2 cellular contexts compared by ENCODE assay signal in genomic region chr4:42404001-42404400, GRCh38.
TF ChIP-seq lines count a peak whose summit lies in the region.

No MANE protein-coding gene starts in this region.

TF ChIP-seq in GM23338, 12 proteins besides CTCF, POLR2A, EP300 and RAD21 (continued from another document):
- TF ChIP-seq, protein P1, sequence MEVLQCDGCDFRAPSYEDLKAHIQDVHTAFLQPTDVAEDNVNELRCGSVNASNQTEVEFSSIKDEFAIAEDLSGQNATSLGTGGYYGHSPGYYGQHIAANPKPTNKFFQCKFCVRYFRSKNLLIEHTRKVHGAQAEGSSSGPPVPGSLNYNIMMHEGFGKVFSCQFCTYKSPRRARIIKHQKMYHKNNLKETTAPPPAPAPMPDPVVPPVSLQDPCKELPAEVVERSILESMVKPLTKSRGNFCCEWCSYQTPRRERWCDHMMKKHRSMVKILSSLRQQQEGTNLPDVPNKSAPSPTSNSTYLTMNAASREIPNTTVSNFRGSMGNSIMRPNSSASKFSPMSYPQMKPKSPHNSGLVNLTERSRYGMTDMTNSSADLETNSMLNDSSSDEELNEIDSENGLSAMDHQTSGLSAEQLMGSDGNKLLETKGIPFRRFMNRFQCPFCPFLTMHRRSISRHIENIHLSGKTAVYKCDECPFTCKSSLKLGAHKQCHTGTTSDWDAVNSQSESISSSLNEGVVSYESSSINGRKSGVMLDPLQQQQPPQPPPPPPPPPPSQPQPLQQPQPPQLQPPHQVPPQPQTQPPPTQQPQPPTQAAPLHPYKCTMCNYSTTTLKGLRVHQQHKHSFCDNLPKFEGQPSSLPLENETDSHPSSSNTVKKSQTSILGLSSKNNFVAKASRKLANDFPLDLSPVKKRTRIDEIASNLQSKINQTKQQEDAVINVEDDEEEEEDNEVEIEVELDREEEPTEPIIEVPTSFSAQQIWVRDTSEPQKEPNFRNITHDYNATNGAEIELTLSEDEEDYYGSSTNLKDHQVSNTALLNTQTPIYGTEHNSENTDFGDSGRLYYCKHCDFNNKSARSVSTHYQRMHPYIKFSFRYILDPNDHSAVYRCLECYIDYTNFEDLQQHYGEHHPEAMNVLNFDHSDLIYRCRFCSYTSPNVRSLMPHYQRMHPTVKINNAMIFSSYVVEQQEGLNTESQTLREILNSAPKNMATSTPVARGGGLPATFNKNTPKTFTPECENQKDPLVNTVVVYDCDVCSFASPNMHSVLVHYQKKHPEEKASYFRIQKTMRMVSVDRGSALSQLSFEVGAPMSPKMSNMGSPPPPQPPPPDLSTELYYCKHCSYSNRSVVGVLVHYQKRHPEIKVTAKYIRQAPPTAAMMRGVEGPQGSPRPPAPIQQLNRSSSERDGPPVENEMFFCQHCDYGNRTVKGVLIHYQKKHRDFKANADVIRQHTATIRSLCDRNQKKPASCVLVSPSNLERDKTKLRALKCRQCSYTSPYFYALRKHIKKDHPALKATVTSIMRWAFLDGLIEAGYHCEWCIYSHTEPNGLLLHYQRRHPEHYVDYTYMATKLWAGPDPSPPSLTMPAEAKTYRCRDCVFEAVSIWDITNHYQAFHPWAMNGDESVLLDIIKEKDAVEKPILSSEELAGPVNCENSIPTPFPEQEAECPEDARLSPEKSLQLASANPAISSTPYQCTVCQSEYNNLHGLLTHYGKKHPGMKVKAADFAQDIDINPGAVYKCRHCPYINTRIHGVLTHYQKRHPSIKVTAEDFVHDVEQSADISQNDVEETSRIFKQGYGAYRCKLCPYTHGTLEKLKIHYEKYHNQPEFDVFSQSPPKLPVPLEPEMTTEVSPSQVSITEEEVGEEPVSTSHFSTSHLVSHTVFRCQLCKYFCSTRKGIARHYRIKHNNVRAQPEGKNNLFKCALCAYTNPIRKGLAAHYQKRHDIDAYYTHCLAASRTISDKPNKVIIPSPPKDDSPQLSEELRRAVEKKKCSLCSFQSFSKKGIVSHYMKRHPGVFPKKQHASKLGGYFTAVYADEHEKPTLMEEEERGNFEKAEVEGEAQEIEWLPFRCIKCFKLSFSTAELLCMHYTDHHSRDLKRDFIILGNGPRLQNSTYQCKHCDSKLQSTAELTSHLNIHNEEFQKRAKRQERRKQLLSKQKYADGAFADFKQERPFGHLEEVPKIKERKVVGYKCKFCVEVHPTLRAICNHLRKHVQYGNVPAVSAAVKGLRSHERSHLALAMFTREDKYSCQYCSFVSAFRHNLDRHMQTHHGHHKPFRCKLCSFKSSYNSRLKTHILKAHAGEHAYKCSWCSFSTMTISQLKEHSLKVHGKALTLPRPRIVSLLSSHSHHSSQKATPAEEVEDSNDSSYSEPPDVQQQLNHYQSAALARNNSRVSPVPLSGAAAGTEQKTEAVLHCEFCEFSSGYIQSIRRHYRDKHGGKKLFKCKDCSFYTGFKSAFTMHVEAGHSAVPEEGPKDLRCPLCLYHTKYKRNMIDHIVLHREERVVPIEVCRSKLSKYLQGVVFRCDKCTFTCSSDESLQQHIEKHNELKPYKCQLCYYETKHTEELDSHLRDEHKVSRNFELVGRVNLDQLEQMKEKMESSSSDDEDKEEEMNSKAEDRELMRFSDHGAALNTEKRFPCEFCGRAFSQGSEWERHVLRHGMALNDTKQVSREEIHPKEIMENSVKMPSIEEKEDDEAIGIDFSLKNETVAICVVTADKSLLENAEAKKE (CRISPR knock-in tag; IDR thresholded peaks at IDR 0.05): no peak
- TF ChIP-seq CREB1 (CRISPR knock-in tag; IDR thresholded peaks at IDR 0.05; ENCODE audit: low read depth) (no peak), ZNF331 (CRISPR knock-in tag; IDR thresholded peaks at IDR 0.05; ENCODE audit: low read depth) (no peak), EZH2phosphoT487 (IDR thresholded peaks at IDR 0.05; ENCODE audit: unreplicated experiment) (no peak), REST (IDR thresholded peaks at IDR 0.05; ENCODE audit: unreplicated experiment) (no peak)
TF ChIP-seq in GM23338: peak in this region for 0.

TF ChIP-seq in WTC11, 78 proteins besides CTCF, POLR2A, EP300 and RAD21:
- TF ChIP-seq, protein P2, sequence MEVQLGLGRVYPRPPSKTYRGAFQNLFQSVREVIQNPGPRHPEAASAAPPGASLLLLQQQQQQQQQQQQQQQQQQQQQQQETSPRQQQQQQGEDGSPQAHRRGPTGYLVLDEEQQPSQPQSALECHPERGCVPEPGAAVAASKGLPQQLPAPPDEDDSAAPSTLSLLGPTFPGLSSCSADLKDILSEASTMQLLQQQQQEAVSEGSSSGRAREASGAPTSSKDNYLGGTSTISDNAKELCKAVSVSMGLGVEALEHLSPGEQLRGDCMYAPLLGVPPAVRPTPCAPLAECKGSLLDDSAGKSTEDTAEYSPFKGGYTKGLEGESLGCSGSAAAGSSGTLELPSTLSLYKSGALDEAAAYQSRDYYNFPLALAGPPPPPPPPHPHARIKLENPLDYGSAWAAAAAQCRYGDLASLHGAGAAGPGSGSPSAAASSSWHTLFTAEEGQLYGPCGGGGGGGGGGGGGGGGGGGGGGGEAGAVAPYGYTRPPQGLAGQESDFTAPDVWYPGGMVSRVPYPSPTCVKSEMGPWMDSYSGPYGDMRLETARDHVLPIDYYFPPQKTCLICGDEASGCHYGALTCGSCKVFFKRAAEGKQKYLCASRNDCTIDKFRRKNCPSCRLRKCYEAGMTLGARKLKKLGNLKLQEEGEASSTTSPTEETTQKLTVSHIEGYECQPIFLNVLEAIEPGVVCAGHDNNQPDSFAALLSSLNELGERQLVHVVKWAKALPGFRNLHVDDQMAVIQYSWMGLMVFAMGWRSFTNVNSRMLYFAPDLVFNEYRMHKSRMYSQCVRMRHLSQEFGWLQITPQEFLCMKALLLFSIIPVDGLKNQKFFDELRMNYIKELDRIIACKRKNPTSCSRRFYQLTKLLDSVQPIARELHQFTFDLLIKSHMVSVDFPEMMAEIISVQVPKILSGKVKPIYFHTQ (CRISPR knock-in tag; IDR thresholded peaks at IDR 0.05): no peak
- TF ChIP-seq CREM (CRISPR knock-in tag; IDR thresholded peaks at IDR 0.05) (no peak), SMAD4 (CRISPR knock-in tag; IDR thresholded peaks at IDR 0.05) (no peak)
